21 cellular contexts compared by ENCODE assay signal in the genomic region with DNA sequence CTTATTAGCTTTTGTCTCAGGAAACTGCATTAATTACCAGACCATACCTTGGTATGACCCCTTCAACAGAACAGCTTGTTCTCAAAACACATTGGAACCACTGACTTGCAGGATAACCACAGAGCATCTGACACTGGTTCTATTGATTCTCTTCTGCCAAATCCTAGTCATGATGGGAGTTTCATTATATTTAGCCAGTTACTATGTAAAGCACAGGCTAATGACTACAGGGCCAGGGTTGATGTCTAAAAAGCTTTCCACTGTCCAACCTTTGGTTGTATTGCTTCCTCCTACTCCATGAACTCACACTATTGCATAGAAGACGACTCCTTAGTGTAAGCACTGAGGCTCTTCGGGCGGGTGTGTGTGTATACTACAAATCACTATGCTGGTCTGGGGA. TPM values are rescaled to one million over a fixed set of nuclear protein-coding genes. Genes with fewer than 3 reads are reported as not detected.
A peak's percentile ranks its signal among the peaks of the same experiment; 100 is the strongest.
DNase-seq lines count a peak whose midpoint lies in the region; ATAC-seq and TF ChIP-seq lines count a peak whose summit lies in the region.
"Had no signal": no experiment of that assay in that cellular context is flagged by ENCODE, and none has a peak within 500 bp of the region (broad histone marks: within the 10 kb centered on the region; RNA-seq: fewer than 3 reads in every experiment).

No MANE protein-coding gene starts in this region.

- H3K36me3 ChIP-seq in upper lobe of right lung: peaks cover 18% of the 10 kb centered on the region
- H3K36me3 ChIP-seq: prostate gland had no signal

- peaks cover 18% of the 10 kb centered on the region for H3K4me1 ChIP-seq in upper lobe of right lung

- ATAC-seq in GM18858 (IDR thresholded peaks at IDR 0.05; ENCODE audit: unreplicated experiment) (no peak), upper lobe of right lung (no peak), HG02610 (IDR thresholded peaks at IDR 0.05; ENCODE audit: unreplicated experiment) (no peak)
- ATAC-seq: activated T-cell treated with anti-CD3 and anti-CD28 coated beads, Interleukin-2, amount 50 U/mL, for 4 hours had no signal

- no peak for DNase-seq in T-helper 1 cell
- peak; percentile 84 for DNase-seq in SK-MEL-5 (ENCODE audit: low read depth, low spot score)
- peak; percentile 44 for DNase-seq in fibroblast of peridontal ligament (ENCODE audit: extremely low read depth)
- peak; percentile 74 for DNase-seq in pons (ENCODE audit: low spot score)
- DNase-seq in upper lobe of right lung: no peak
- DNase-seq: activated T-cell treated with anti-CD3 and anti-CD28 coated beads, Interleukin-2, amount 50 U/mL, for 4 hours; DMS53; esophagus squamous epithelium; GOT3; immature natural killer cell; NCI-H1694; NCI-H226; Peyer's patch; SK-N-SH; stimulated activated CD8-positive, alpha-beta memory T cell treated with anti-CD3 and anti-CD28 coated beads, Interleukin-4, amount 100 ng/mL, for 48 hours had no signal

- no peaks in the 10 kb centered on the region for H3K9me3 Mint-ChIP-seq in T-helper 1 cell treated with Interleukin-12 subunit alpha and Interleukin-12 subunit beta and Interleukin-4 antibody, amounts not matched to agents 30 μg/mL and 1 μg/mL, for 36 hours
- H3K9me3 Mint-ChIP-seq: activated T-cell treated with anti-CD3 and anti-CD28 coated beads, Interleukin-2, amount 50 U/mL, for 4 hours; CD14-positive monocyte; immature natural killer cell had no signal

- no peak overlapping the region for H3K4me3 ChIP-seq in upper lobe of right lung
- H3K4me3 ChIP-seq: esophagus squamous epithelium, lung, Peyer's patch, prostate gland had no signal

- peak overlapping the region; percentile 15 for H3K4me3 Mint-ChIP-seq in T-helper 1 cell treated with Interleukin-12 subunit alpha and Interleukin-12 subunit beta and Interleukin-4 antibody, amounts not matched to agents 30 μg/mL and 1 μg/mL, for 36 hours
- H3K4me3 Mint-ChIP-seq: activated T-cell treated with anti-CD3 and anti-CD28 coated beads, Interleukin-2, amount 50 U/mL, for 4 hours; CD14-positive monocyte; immature natural killer cell had no signal

- in situ Hi-C loops in SK-MEL-5 (cut with HindIII; ENCODE audit: low pct_unique_long_range_greater_than_20kb, low sequenced_read_pairs): no loop called here

- H3K27ac ChIP-seq in upper lobe of right lung: no peak overlapping the region
- H3K27ac ChIP-seq: esophagus squamous epithelium, Peyer's patch, prostate gland had no signal

- H3K27me3 Mint-ChIP-seq in T-helper 1 cell treated with Interleukin-12 subunit alpha and Interleukin-12 subunit beta and Interleukin-4 antibody, amounts not matched to agents 30 μg/mL and 1 μg/mL, for 36 hours (ENCODE audit: low read depth): peaks cover 7% of the 10 kb centered on the region

- H3K36me3 Mint-ChIP-seq in T-helper 1 cell treated with Interleukin-12 subunit alpha and Interleukin-12 subunit beta and Interleukin-4 antibody, amounts not matched to agents 30 μg/mL and 1 μg/mL, for 36 hours (ENCODE audit: low read depth): peaks cover 45% of the 10 kb centered on the region

- H3K9me3 ChIP-seq in upper lobe of right lung: no peaks in the 10 kb centered on the region
- H3K9me3 ChIP-seq: esophagus squamous epithelium, Peyer's patch, prostate gland, SK-N-SH had no signal

- H3K27ac Mint-ChIP-seq in T-helper 1 cell treated with Interleukin-12 subunit alpha and Interleukin-12 subunit beta and Interleukin-4 antibody, amounts not matched to agents 30 μg/mL and 1 μg/mL, for 36 hours: no peak overlapping the region

- no peak for TF ChIP-seq CTCF in upper lobe of right lung (IDR thresholded peaks at IDR 0.05)

- H3K27me3 ChIP-seq in upper lobe of right lung: no peaks in the 10 kb centered on the region
- H3K27me3 ChIP-seq: esophagus squamous epithelium, Peyer's patch had no signal

- intact Hi-C loops in upper lobe of right lung (cut with DNase I): no loop called here

- peaks cover 53% of the 10 kb centered on the region for H3K4me1 Mint-ChIP-seq in T-helper 1 cell treated with Interleukin-12 subunit alpha and Interleukin-12 subunit beta and Interleukin-4 antibody, amounts not matched to agents 30 μg/mL and 1 μg/mL, for 36 hours (ENCODE audit: low read depth)

RNA-seq across cellular contexts. Expression of gene STMN1, which starts 3.8 kb away (rescaled TPM):
- total RNA-seq in SK-MEL-5 (2014; rRNA removed; shearing (Covaris generic)): 99.5 and 125 TPM in 2 replicates
- 146 and 173 TPM in 2 replicates for polyA plus RNA-seq in SK-MEL-5 (2015; cell fraction: cytosol; rRNA removed)
- polyA plus RNA-seq in SK-MEL-5 (2015; cell fraction: nucleus; rRNA removed): 100 and 104 TPM in 2 replicates
- total RNA-seq in upper lobe of right lung: 42.5 TPM

RNA-seq across cellular contexts. Expression of gene PAQR7, which starts 27.0 kb away (rescaled TPM):
- total RNA-seq in SK-MEL-5 (2014; rRNA removed; shearing (Covaris generic)): 4.2 TPM in 2 replicates
- polyA plus RNA-seq in SK-MEL-5 (2015; cell fraction: cytosol; rRNA removed): 5.8 and 6.0 TPM in 2 replicates
- 4.1 and 4.3 TPM in 2 replicates for polyA plus RNA-seq in SK-MEL-5 (2015; cell fraction: nucleus; rRNA removed)
- total RNA-seq in upper lobe of right lung: 10.8 TPM

RNA-seq across cellular contexts. Expression of gene AUNIP, which starts 43.2 kb away (rescaled TPM):
- 6.6 and 7.0 TPM in 2 replicates for total RNA-seq in SK-MEL-5 (2014; rRNA removed; shearing (Covaris generic))
- 6.2 and 7.9 TPM in 2 replicates for polyA plus RNA-seq in SK-MEL-5 (2015; cell fraction: cytosol; rRNA removed)
- 5.2 and 5.8 TPM in 2 replicates for polyA plus RNA-seq in SK-MEL-5 (2015; cell fraction: nucleus; rRNA removed)
- total RNA-seq in upper lobe of right lung: not detected

Comparison
In these comparisons a context has a peak if more than half of its experiments do, and no peak if none do; other contexts are left out.
1. DNase-seq: peak in SK-MEL-5 (single experiment), fibroblast of peridontal ligament (single experiment) and pons (single experiment); none in T-helper 1 cell (0 of 5) and upper lobe of right lung (single experiment).